ENCODE assay signal across 9 cellular contexts in genomic region chr12:105278043-105278697, GRCh38. TPM values are rescaled to one million over a fixed set of nuclear protein-coding genes. Genes with fewer than 3 reads are reported as not detected.
DNase-seq lines count a peak whose midpoint lies in the region; ATAC-seq and TF ChIP-seq lines count a peak whose summit lies in the region.
"Had no signal": no experiment of that assay in that cellular context is flagged by ENCODE, and none has a peak within 500 bp of the region (broad histone marks: within the 10 kb centered on the region; RNA-seq: fewer than 3 reads in every experiment).

No MANE protein-coding gene starts in this region.

- H3K27ac ChIP-seq in stomach = peak overlapping the region in 4 of 5 donors; percentile 13 to 39 (median 28)
- H3K27ac ChIP-seq: PC-9 had no signal

- H3K4me3 ChIP-seq in fibroblast of pulmonary artery (replicated peaks; ENCODE audit: low read depth, low read length) = no peak overlapping the region
- no peak overlapping the region for H3K4me3 ChIP-seq in stomach
- H3K4me3 ChIP-seq: PC-9 had no signal

- no peak for TF ChIP-seq POLR2A in stomach (IDR thresholded peaks at IDR 0.05)

- no peak for DNase-seq in GM13977 (ENCODE audit: low spot score)
- DNase-seq in RPMI7951 (ENCODE audit: low read depth) = peak; percentile 34
- peak; percentile 34 for DNase-seq in fibroblast of pulmonary artery (ENCODE audit: low read depth)
- DNase-seq in stomach = peak; percentile 31
- DNase-seq in activated CD8-positive, alpha-beta memory T cell treated with anti-CD3 and anti-CD28 coated beads for 24 hours = no peak
- DNase-seq: PC-9 had no signal

- no peaks in the 10 kb centered on the region for H3K9me3 ChIP-seq in stomach

- in situ Hi-C loops in GM13977 (cut with MboI; ENCODE audit: low pct_unique_long_range_greater_than_20kb, low sequenced_read_pairs, unreplicated experiment) = loop anchor here (25.0 kb wide), 1 partner anchor 109 kb away; no protein-coding TSS in a partner anchor

- no peaks in the 10 kb centered on the region for H3K36me3 ChIP-seq in stomach

- no peak for TF ChIP-seq EP300 in stomach (IDR thresholded peaks at IDR 0.05)

- no peak for ATAC-seq in HG02623 (IDR thresholded peaks at IDR 0.05; ENCODE audit: unreplicated experiment)
- ATAC-seq in HG03432 (IDR thresholded peaks at IDR 0.05; ENCODE audit: unreplicated experiment) = no peak
- ATAC-seq: esophagus mucosa had no signal

- H3K4me1 ChIP-seq in stomach = peaks cover 15 to 46% (median 28%) of the 10 kb centered on the region in 4 donors

- H3K27me3 ChIP-seq in stomach = no peaks in the 10 kb centered on the region

- intact Hi-C loops in stomach (cut with DNase I; ENCODE audit: low total_unique reads) = no loop called here

- WGBS in stomach, 5 donors = 38 to 64% (median 41%) methylated on average over 4 of the region's 4 CpGs

- TF ChIP-seq CTCF in GM13977 (IDR thresholded peaks at IDR 0.05; ENCODE audit: extremely low read depth, insufficient read depth, missing control alignments) (peak; percentile 12), fibroblast of pulmonary artery (IDR thresholded peaks at IDR 0.05; ENCODE audit: low read length, missing control alignments) (peak; percentile 28), stomach (IDR thresholded peaks at IDR 0.05) (peak in 1 of 7 experiments; percentile 20)

RNA-seq across cellular contexts. Expression of gene APPL2, which starts 42.2 kb away (rescaled TPM):
- total RNA-seq in RPMI7951 (2014; rRNA removed; shearing (Covaris generic)) = 17.8 and 20.7 TPM in 2 replicates
- 100 to 1,000 TPM in 1 of 5 donors, 10 to 100 TPM in 4; 43.4 to 407 (median 69.0) TPM for total RNA-seq in stomach
- 10 to 100 TPM; 15.9 to 39.0 (median 16.9) TPM for polyA plus RNA-seq in stomach

RNA-seq across cellular contexts. Expression of gene C12orf75, which starts 52.3 kb away (rescaled TPM):
- 225 and 267 TPM in 2 replicates for total RNA-seq in RPMI7951 (2014; rRNA removed; shearing (Covaris generic))
- total RNA-seq in stomach = 10 to 100 TPM in 3 of 5 donors, 1 to 10 TPM in 1, not detected in 1; 4.9 to 43.7 (median 35.3) TPM
- polyA plus RNA-seq in stomach = 100 to 1,000 TPM in 2 of 3 donors, 10 to 100 TPM in 1; 43.4 to 145 (median 143) TPM

Comparison
In these comparisons a context has a peak if more than half of its experiments do, and no peak if none do; other contexts are left out.
1. DNase-seq: peak in RPMI7951 (single experiment), fibroblast of pulmonary artery (single experiment) and stomach (single experiment); none in GM13977 (single experiment) and activated CD8-positive, alpha-beta memory T cell treated with anti-CD3 and anti-CD28 coated beads for 24 hours (single experiment).